In genomic region chr16:986411-986810, GRCh38 we compare ENCODE assay signal across 21 cellular contexts. TPM values are rescaled to one million over a fixed set of nuclear protein-coding genes. Genes with fewer than 3 reads are reported as not detected.
DNase-seq lines count a peak whose midpoint lies in the region; ATAC-seq and TF ChIP-seq lines count a peak whose summit lies in the region.
"Had no signal": no experiment of that assay in that cellular context is flagged by ENCODE, and none has a peak within 500 bp of the region (broad histone marks: within the 10 kb centered on the region; RNA-seq: fewer than 3 reads in every experiment).

No MANE protein-coding gene starts in this region.

- no peak for TF ChIP-seq CTCF in WTC11 (IDR thresholded peaks at IDR 0.05)

- peaks cover 4% of the 10 kb centered on the region for H3K27me3 Mint-ChIP-seq in activated CD4-positive, alpha-beta T cell treated with anti-CD3 and anti-CD28 coated beads for 36 hours
- H3K27me3 Mint-ChIP-seq in WTC11 (ENCODE audit: low read depth), result peaks cover 8% of the 10 kb centered on the region

- no peak overlapping the region for H3K9ac ChIP-seq in BLaER1
- H3K9ac ChIP-seq: KMS-11 had no signal

- intact Hi-C loops in activated CD4-positive, alpha-beta T cell treated with anti-CD3 and anti-CD28 coated beads for 36 hours (cut with DNase I, micrococcal nuclease), result no loop called here
- intact Hi-C loops in Right ventricle myocardium inferior (cut with DNase I), result no loop called here

- H3K36me3 ChIP-seq in BLaER1, result no peaks in the 10 kb centered on the region

- peaks cover 6% of the 10 kb centered on the region for H3K4me1 Mint-ChIP-seq in activated CD4-positive, alpha-beta T cell treated with anti-CD3 and anti-CD28 coated beads for 36 hours
- peaks cover 5% of the 10 kb centered on the region for H3K4me1 Mint-ChIP-seq in WTC11
- H3K4me1 Mint-ChIP-seq: CD14-positive monocyte had no signal

- TF ChIP-seq POLR2A in GM18505 (IDR thresholded peaks at IDR 0.05; ENCODE audit: borderline replicate concordance, extremely low read depth, insufficient read depth, insufficient read length), result no peak

- no peaks in the 10 kb centered on the region for H3K9me3 Mint-ChIP-seq in activated CD4-positive, alpha-beta T cell treated with anti-CD3 and anti-CD28 coated beads for 36 hours (ENCODE audit: low read depth)
- no peaks in the 10 kb centered on the region for H3K9me3 Mint-ChIP-seq in WTC11

- peaks cover 99% of the 10 kb centered on the region for H3K27me3 ChIP-seq in BLaER1

- H4K20me1 ChIP-seq in BLaER1, result peaks cover 61% of the 10 kb centered on the region

- peak overlapping the region; percentile 53 for H3K4me2 ChIP-seq in BLaER1
- H3K4me2 ChIP-seq: KMS-11 had no signal

- CTCF ChIA-PET in activated CD4-positive, alpha-beta T cell treated with anti-CD3 and anti-CD28 coated beads for 36 hours (lab: Charles Lee), result interaction anchor here (1.4 kb wide), 1 partner anchor 11 kb away, joined by 3 read pairs; no protein-coding TSS in a partner anchor
- CTCF ChIA-PET in WTC11 (lab: Charles Lee), result no interaction called here

- H3K27ac ChIP-seq in BLaER1, result no peak overlapping the region
- H3K27ac ChIP-seq: KMS-11 had no signal

- no peaks in the 10 kb centered on the region for H3K36me3 Mint-ChIP-seq in activated CD4-positive, alpha-beta T cell treated with anti-CD3 and anti-CD28 coated beads for 36 hours (ENCODE audit: low read depth)
- no peaks in the 10 kb centered on the region for H3K36me3 Mint-ChIP-seq in WTC11
- H3K36me3 Mint-ChIP-seq: CD14-positive monocyte had no signal

- no peak overlapping the region for H3K27ac Mint-ChIP-seq in activated CD4-positive, alpha-beta T cell treated with anti-CD3 and anti-CD28 coated beads for 36 hours
- 0 out of 2 replicates have a peak overlapping the region, but pooled peaks have one; percentile 32 for H3K27ac Mint-ChIP-seq in WTC11
- H3K27ac Mint-ChIP-seq: CD14-positive monocyte had no signal

- DNase-seq in activated CD4-positive, alpha-beta T cell treated with anti-CD3 and anti-CD28 coated beads for 36 hours, result peak; percentile 46
- no peak for DNase-seq in activated CD4-positive, alpha-beta T cell treated with anti-CD3 and anti-CD28 coated beads for 4 hours
- no peak for DNase-seq in WTC11 (ENCODE audit: low spot score)
- peak; percentile 14 for DNase-seq in globus pallidus (ENCODE audit: low spot score)
- no peak for DNase-seq in Right ventricle myocardium inferior (ENCODE audit: missing footprints)
- no peak for DNase-seq in stimulated activated CD8-positive, alpha-beta memory T cell treated with anti-CD3 and anti-CD28 coated beads, Interleukin-4, amount 100 ng/mL, for 48 hours
- DNase-seq: 8988T, DMS53, GDM1, GOT3, NCI-H1092 treated with DMSO at 0.1 percent for 48 hours, NCI-H146, NCI-H2029, NCI-H2227 treated with DMSO at 0.1 percent for 48 hours, NCI-H510A, NCI-H774 had no signal

- H3K4me1 ChIP-seq in BLaER1, result peaks cover 22% of the 10 kb centered on the region

- H3K4me3 Mint-ChIP-seq in activated CD4-positive, alpha-beta T cell treated with anti-CD3 and anti-CD28 coated beads for 36 hours, result no peak overlapping the region
- H3K4me3 Mint-ChIP-seq in WTC11, result no peak overlapping the region
- H3K4me3 Mint-ChIP-seq: CD14-positive monocyte had no signal

- ATAC-seq in activated CD4-positive, alpha-beta T cell treated with anti-CD3 and anti-CD28 coated beads for 36 hours, result peak; percentile 81
- ATAC-seq in WTC11, result no peak
- no peak for ATAC-seq in Right ventricle myocardium inferior
- no peak for ATAC-seq in GM18505 (IDR thresholded peaks at IDR 0.05; ENCODE audit: unreplicated experiment)

- POLR2A ChIA-PET in activated CD4-positive, alpha-beta T cell treated with anti-CD3 and anti-CD28 coated beads for 36 hours (lab: Charles Lee), result interaction anchor here (0.6 kb wide), 1 partner anchor 44 kb away, joined by 3 read pairs; no protein-coding TSS in a partner anchor
- POLR2A ChIA-PET in WTC11 (lab: Charles Lee), result no interaction called here

- H3K9me3 ChIP-seq in BLaER1, result no peaks in the 10 kb centered on the region

- H3K4me3 ChIP-seq in BLaER1, result no peak overlapping the region

TF ChIP-seq in WTC11, 78 proteins besides CTCF, POLR2A, EP300 and RAD21:
- TF ChIP-seq MLX (CRISPR knock-in tag; IDR thresholded peaks at IDR 0.05) (no peak), ZNF396 (CRISPR knock-in tag; IDR thresholded peaks at IDR 0.05; ENCODE audit: borderline replicate concordance) (no peak), NFATC4 (CRISPR knock-in tag; IDR thresholded peaks at IDR 0.05) (no peak), ZNF121 (CRISPR knock-in tag; IDR thresholded peaks at IDR 0.05) (no peak), MYBL2 (CRISPR knock-in tag; IDR thresholded peaks at IDR 0.05) (no peak), ZNF263 (CRISPR knock-in tag; IDR thresholded peaks at IDR 0.05; ENCODE audit: low read depth) (no peak), GRHL2 (CRISPR knock-in tag; IDR thresholded peaks at IDR 0.05; ENCODE audit: insufficient replicate concordance, severe bottlenecking) (no peak), NR1H2 (CRISPR knock-in tag; IDR thresholded peaks at IDR 0.05) (no peak), NR2C2 (CRISPR knock-in tag; IDR thresholded peaks at IDR 0.05) (no peak)
- TF ChIP-seq, protein P1, sequence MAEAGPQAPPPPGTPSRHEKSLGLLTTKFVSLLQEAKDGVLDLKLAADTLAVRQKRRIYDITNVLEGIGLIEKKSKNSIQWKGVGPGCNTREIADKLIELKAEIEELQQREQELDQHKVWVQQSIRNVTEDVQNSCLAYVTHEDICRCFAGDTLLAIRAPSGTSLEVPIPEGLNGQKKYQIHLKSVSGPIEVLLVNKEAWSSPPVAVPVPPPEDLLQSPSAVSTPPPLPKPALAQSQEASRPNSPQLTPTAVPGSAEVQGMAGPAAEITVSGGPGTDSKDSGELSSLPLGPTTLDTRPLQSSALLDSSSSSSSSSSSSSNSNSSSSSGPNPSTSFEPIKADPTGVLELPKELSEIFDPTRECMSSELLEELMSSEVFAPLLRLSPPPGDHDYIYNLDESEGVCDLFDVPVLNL (CRISPR knock-in tag; IDR thresholded peaks at IDR 0.05; ENCODE audit: borderline replicate concordance, low read depth), result no peak
TF ChIP-seq in WTC11: peak in this region for 0.

RNA-seq across cellular contexts. Expression of gene SOX8, which starts 4.8 kb away (rescaled TPM):
- total RNA-seq in activated CD4-positive, alpha-beta T cell treated with anti-CD3 and anti-CD28 coated beads for 36 hours, result 1 to 10 TPM; 1.4 to 1.6 TPM
- 10.2 to 12.3 TPM (median 10.9 TPM) in 3 replicates for total RNA-seq in WTC11 (2021)
- total RNA-seq in Right ventricle myocardium inferior, result 0.89 TPM
- total RNA-seq: HT1080 had no signal

RNA-seq across cellular contexts. Expression of gene LMF1, which starts 15.6 kb away (rescaled TPM):
- 10 to 100 TPM in 1 of 2 experiments, 1 to 10 TPM in 1; 9.5 to 12.2 TPM for total RNA-seq in activated CD4-positive, alpha-beta T cell treated with anti-CD3 and anti-CD28 coated beads for 36 hours
- total RNA-seq in WTC11 (2021), result 10.5 to 13.0 TPM (median 10.8 TPM) in 3 replicates
- total RNA-seq in Right ventricle myocardium inferior, result 8.1 TPM
- total RNA-seq: HT1080 had no signal

Comparison
In these comparisons a context has a peak if more than half of its experiments do, and no peak if none do; other contexts are left out.
1. DNase-seq: peak in activated CD4-positive, alpha-beta T cell treated with anti-CD3 and anti-CD28 coated beads for 36 hours (single experiment) and globus pallidus (single experiment); none in activated CD4-positive, alpha-beta T cell treated with anti-CD3 and anti-CD28 coated beads for 4 hours (0 of 2), WTC11 (single experiment), Right ventricle myocardium inferior (single experiment) and stimulated activated CD8-positive, alpha-beta memory T cell treated with anti-CD3 and anti-CD28 coated beads, Interleukin-4, amount 100 ng/mL, for 48 hours (single experiment).